19 cellular contexts compared by ENCODE assay signal in the genomic region with DNA sequence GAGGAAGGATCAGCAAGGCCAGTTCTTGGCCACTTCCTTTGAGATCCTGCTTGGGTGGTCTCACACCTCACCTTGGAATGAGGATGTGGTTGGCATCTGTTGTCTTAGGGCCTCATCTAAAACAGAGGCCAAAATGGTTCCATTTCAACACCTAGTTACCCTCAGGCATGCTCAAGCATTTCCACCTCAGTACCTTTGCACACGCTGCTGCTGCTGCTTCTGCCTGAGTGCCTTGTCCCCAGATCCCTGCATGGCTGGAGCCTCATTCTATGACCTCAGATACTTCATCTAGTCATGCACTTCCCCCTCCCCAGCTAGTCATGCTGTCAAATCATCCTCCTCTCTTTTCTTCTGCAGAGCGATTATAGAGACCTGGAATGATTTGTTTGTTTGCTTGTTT.
A peak's percentile ranks its signal among the peaks of the same experiment; 100 is the strongest.
DNase-seq lines count a peak whose midpoint lies in the region; TF ChIP-seq lines count a peak whose summit lies in the region.
"Had no signal": no experiment of that assay in that cellular context is flagged by ENCODE, and none has a peak within 500 bp of the region (broad histone marks: within the 10 kb centered on the region; RNA-seq: fewer than 3 reads in every experiment).

No MANE protein-coding gene starts in this region.

- H3K79me2 ChIP-seq in mesendoderm (ENCODE audit: control insufficient read depth, insufficient read depth, low read length) (no peaks in the 10 kb centered on the region), osteoblast (ENCODE audit: insufficient read depth, low read length) (no peaks in the 10 kb centered on the region)

- CTCF ChIA-PET in CD8-positive, alpha-beta memory T cell (lab: Charles Lee): no interaction called here

- H4K8ac ChIP-seq in mesendoderm (ENCODE audit: low read depth, low read length): no peak overlapping the region

- H3K27me3 ChIP-seq in mesendoderm (ENCODE audit: insufficient read depth, low read length, poor library complexity) (no peaks in the 10 kb centered on the region), osteoblast (ENCODE audit: insufficient read depth, low read length) (peaks cover 18% of the 10 kb centered on the region)
- H3K27me3 ChIP-seq in CD8-positive, alpha-beta memory T cell (ENCODE audit: insufficient read depth, low read length, poor library complexity, severe bottlenecking): no peaks in the 10 kb centered on the region
- H3K27me3 ChIP-seq: BLaER1 had no signal

- no peak overlapping the region for H2AK5ac ChIP-seq in mesendoderm (ENCODE audit: low read length)

- H3K4me1 ChIP-seq in mesendoderm (ENCODE audit: control insufficient read depth, low read depth, low read length) (no peaks in the 10 kb centered on the region), osteoblast (ENCODE audit: insufficient read depth, low read length) (peaks cover 3% of the 10 kb centered on the region)
- no peaks in the 10 kb centered on the region for H3K4me1 ChIP-seq in CD8-positive, alpha-beta memory T cell (ENCODE audit: insufficient read depth, low read length)

- no peak overlapping the region for H3K9ac ChIP-seq in mesendoderm (ENCODE audit: low read length)
- H3K9ac ChIP-seq: BLaER1, GM23248 had no signal

- H3K36me3 ChIP-seq in mesendoderm (ENCODE audit: control insufficient read depth, insufficient read depth, low read length) (no peaks in the 10 kb centered on the region), osteoblast (ENCODE audit: insufficient read depth, low read length) (no peaks in the 10 kb centered on the region)
- no peaks in the 10 kb centered on the region for H3K36me3 ChIP-seq in CD8-positive, alpha-beta memory T cell (ENCODE audit: insufficient read depth, low read length)
- H3K36me3 ChIP-seq: BLaER1 had no signal

- DNase-seq in Daoy (ENCODE audit: low read depth) (peak; percentile 22), glutamatergic neuron (no peak), mesendoderm (peak; percentile 29), osteoblast (ENCODE audit: insufficient read length, low spot score, missing footprints) (peak; percentile 47), NCI-H1694 treated with DMSO at 0.1 percent for 48 hours (lab: John Stamatoyannopoulos, UW) (no peak), middle frontal gyrus (ENCODE audit: extremely low spot score, low spot score) (no peak)
- DNase-seq in CD8-positive, alpha-beta memory T cell: no peak
- DNase-seq: CD4-positive, CD25-positive, alpha-beta regulatory T cell; CD8-positive, alpha-beta T cell; DMS 273 treated with DMSO at 0.1 percent for 48 hours; DMS79; GF-D8; GM23248; H7; HCEC 1CT had no signal

- H4K20me1 ChIP-seq in osteoblast (ENCODE audit: insufficient read depth, low read length): no peaks in the 10 kb centered on the region
- H4K20me1 ChIP-seq: BLaER1 had no signal

- peaks cover 5% of the 10 kb centered on the region for H3K9me3 Mint-ChIP-seq in glutamatergic neuron (ENCODE audit: unreplicated experiment)
- H3K9me3 Mint-ChIP-seq in CD8-positive, alpha-beta memory T cell: peaks cover 0 to 1% (median 0%) of the 10 kb centered on the region in 5 donors
- H3K9me3 Mint-ChIP-seq: CD4-positive, CD25-positive, alpha-beta regulatory T cell; CD8-positive, alpha-beta T cell had no signal

- no peaks in the 10 kb centered on the region for H3K79me1 ChIP-seq in mesendoderm (ENCODE audit: low read length)

- no peak overlapping the region for H2BK120ac ChIP-seq in mesendoderm (ENCODE audit: low read depth, low read length)

- H3K36me3 Mint-ChIP-seq in glutamatergic neuron (ENCODE audit: unreplicated experiment): no peaks in the 10 kb centered on the region
- H3K36me3 Mint-ChIP-seq in CD8-positive, alpha-beta memory T cell: no peaks in the 10 kb centered on the region
- H3K36me3 Mint-ChIP-seq: CD4-positive, CD25-positive, alpha-beta regulatory T cell; CD8-positive, alpha-beta T cell had no signal

- H3K27ac ChIP-seq in mesendoderm (ENCODE audit: low read depth, low read length): no peak overlapping the region
- no peak overlapping the region for H3K27ac ChIP-seq in osteoblast (ENCODE audit: low read depth, low read length)
- H3K27ac ChIP-seq in CD8-positive, alpha-beta memory T cell (ENCODE audit: low read depth, low read length): no peak overlapping the region
- H3K27ac ChIP-seq: 22Rv1, BLaER1, C4-2B, GM23248 had no signal

- no peak overlapping the region for H3K27ac Mint-ChIP-seq in glutamatergic neuron (ENCODE audit: unreplicated experiment)
- H3K27ac Mint-ChIP-seq in CD8-positive, alpha-beta memory T cell: no peak overlapping the region
- H3K27ac Mint-ChIP-seq: B cell; CD4-positive, CD25-positive, alpha-beta regulatory T cell; CD8-positive, alpha-beta T cell had no signal

- H3K18ac ChIP-seq in mesendoderm (ENCODE audit: low read length): no peak overlapping the region

- H3K23ac ChIP-seq in mesendoderm (ENCODE audit: low read length): no peak overlapping the region

- H3K4me3 ChIP-seq in mesendoderm (ENCODE audit: low read length): no peak overlapping the region
- H3K4me3 ChIP-seq in osteoblast (ENCODE audit: insufficient read depth, low read length): no peak overlapping the region
- H3K4me3 ChIP-seq in CD8-positive, alpha-beta memory T cell (ENCODE audit: low read length): no peak overlapping the region
- H3K4me3 ChIP-seq: BLaER1, GM23248 had no signal

- no peak overlapping the region for H2BK15ac ChIP-seq in mesendoderm (replicated peaks; ENCODE audit: low read depth)

- no peak overlapping the region for H4K5ac ChIP-seq in mesendoderm (ENCODE audit: low read length)

- H3K4me2 ChIP-seq in mesendoderm (ENCODE audit: low read length) (no peak overlapping the region), osteoblast (ENCODE audit: insufficient read depth, low read length) (no peak overlapping the region)

- peaks cover 35% of the 10 kb centered on the region for H3K4me1 Mint-ChIP-seq in glutamatergic neuron (ENCODE audit: low read depth, unreplicated experiment)
- H3K4me1 Mint-ChIP-seq in CD8-positive, alpha-beta memory T cell: no peaks in the 10 kb centered on the region
- H3K4me1 Mint-ChIP-seq: B cell; CD4-positive, CD25-positive, alpha-beta regulatory T cell had no signal

- no peak overlapping the region for H3K56ac ChIP-seq in mesendoderm (ENCODE audit: low read length)

- H3K4ac ChIP-seq in mesendoderm (ENCODE audit: low read depth, low read length): no peak overlapping the region

- H2BK5ac ChIP-seq in mesendoderm (ENCODE audit: low read length): no peak overlapping the region

- no peaks in the 10 kb centered on the region for H3K9me3 ChIP-seq in osteoblast (ENCODE audit: low read depth, low read length)
- H3K9me3 ChIP-seq in CD8-positive, alpha-beta memory T cell (ENCODE audit: low read length): no peaks in the 10 kb centered on the region
- H3K9me3 ChIP-seq: BLaER1 had no signal

- WGBS in mesendoderm (ENCODE audit: extremely low coverage, insufficient coverage, low lambda C conversion rate): no CpG with 5 or more reads among the region's 2 CpGs

- TF ChIP-seq CTCF in glutamatergic neuron (IDR thresholded peaks at IDR 0.05; ENCODE audit: partially characterized antibody, unreplicated experiment): no peak
- no peak for TF ChIP-seq CTCF in osteoblast (IDR thresholded peaks at IDR 0.05; ENCODE audit: extremely low read depth, low read depth, low read length)

- H2AFZ ChIP-seq in osteoblast (ENCODE audit: low read length): no peak overlapping the region
- H2AFZ ChIP-seq: GM23248 had no signal

- peaks cover 10% of the 10 kb centered on the region for H3K27me3 Mint-ChIP-seq in glutamatergic neuron (ENCODE audit: unreplicated experiment)
- H3K27me3 Mint-ChIP-seq in CD8-positive, alpha-beta memory T cell: peaks cover 5 to 15% of the 10 kb centered on the region in 2 donors
- H3K27me3 Mint-ChIP-seq: CD4-positive, CD25-positive, alpha-beta regulatory T cell had no signal

- POLR2A ChIA-PET in CD8-positive, alpha-beta memory T cell (lab: Charles Lee): no interaction called here

- peak overlapping the region; percentile 11 for H3K4me3 Mint-ChIP-seq in glutamatergic neuron (ENCODE audit: unreplicated experiment)
- no peak overlapping the region for H3K4me3 Mint-ChIP-seq in CD8-positive, alpha-beta memory T cell
- H3K4me3 Mint-ChIP-seq: B cell; CD4-positive, CD25-positive, alpha-beta regulatory T cell; CD8-positive, alpha-beta T cell had no signal

Comparison
In these comparisons a context has a peak if more than half of its experiments do, and no peak if none do; other contexts are left out.
1. DNase-seq: peak in Daoy (single experiment), mesendoderm (single experiment) and osteoblast (single experiment); none in glutamatergic neuron (single experiment), CD8-positive, alpha-beta memory T cell (0 of 5), NCI-H1694 treated with DMSO at 0.1 percent for 48 hours (single experiment) and middle frontal gyrus (single experiment).